Comparison of ENCODE assay signal across 1 cellular context in the genomic region with DNA sequence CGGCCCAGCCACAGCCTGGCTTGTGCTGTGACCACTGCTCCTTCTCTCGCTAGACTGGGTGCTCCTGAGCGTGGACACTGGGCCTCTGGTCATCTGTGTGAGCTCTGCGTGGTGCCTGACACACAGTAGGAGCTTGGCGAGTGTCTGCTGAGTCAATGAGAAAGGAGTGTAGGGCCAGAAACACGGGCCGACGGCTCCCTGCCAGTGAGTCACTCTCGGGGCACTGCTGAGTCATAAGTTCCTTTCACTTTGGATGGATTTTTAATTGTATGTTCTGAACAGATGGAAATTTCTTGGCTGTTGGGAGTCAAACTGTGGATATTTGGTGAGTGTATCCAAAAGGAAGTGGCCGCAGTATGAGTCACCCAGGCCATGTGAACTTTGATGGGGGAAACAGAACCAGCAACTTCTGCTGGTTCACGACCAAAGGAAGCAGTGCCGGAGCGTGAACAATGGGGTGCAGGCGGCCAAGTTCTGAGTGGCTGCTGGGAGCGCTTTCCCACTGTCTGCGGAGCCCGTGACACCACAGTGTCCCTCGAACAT.
TF ChIP-seq lines count a peak whose summit lies in the region.

No MANE protein-coding gene starts in this region.

TF ChIP-seq in HepG2, 621 proteins besides CTCF, POLR2A, EP300 and RAD21 (continued from another document and continues in another):
- TF ChIP-seq, protein P1, sequence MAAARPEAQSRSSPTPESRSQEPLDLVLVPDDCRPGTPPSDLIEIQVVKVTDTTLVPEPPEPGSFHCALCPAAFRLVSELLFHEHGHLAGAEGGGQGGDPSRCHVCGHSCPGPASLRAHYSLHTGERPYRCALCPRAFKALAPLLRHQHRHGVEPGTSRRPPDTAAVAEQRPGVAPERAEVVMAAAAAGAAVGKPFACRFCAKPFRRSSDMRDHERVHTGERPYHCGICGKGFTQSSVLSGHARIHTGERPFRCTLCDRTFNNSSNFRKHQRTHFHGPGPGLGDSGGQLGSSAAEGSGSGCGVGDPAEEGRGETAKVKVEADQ (CRISPR knock-in tag; IDR thresholded peaks at IDR 0.05; ENCODE audit: borderline replicate concordance) = no peak
- TF ChIP-seq, protein P2, sequence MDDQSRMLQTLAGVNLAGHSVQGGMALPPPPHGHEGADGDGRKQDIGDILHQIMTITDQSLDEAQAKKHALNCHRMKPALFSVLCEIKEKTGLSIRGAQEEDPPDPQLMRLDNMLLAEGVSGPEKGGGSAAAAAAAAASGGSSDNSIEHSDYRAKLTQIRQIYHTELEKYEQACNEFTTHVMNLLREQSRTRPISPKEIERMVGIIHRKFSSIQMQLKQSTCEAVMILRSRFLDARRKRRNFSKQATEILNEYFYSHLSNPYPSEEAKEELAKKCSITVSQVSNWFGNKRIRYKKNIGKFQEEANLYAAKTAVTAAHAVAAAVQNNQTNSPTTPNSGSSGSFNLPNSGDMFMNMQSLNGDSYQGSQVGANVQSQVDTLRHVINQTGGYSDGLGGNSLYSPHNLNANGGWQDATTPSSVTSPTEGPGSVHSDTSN (CRISPR knock-in tag; IDR thresholded peaks at IDR 0.05; ENCODE audit: borderline replicate concordance) = no peak
- TF ChIP-seq HNRNPLL (IDR thresholded peaks at IDR 0.05; ENCODE audit: low read depth, low read length, poor library complexity, severe bottlenecking) (no peak), RXRB (CRISPR knock-in tag; IDR thresholded peaks at IDR 0.05; ENCODE audit: borderline replicate concordance) (peak; percentile 27; the same call in 1 of the 2 replicates), TARDBP (CRISPR knock-in tag; IDR thresholded peaks at IDR 0.05) (no peak), NFE2L1 (CRISPR knock-in tag; IDR thresholded peaks at IDR 0.05; ENCODE audit: borderline replicate concordance) (no peak), RCOR2 (CRISPR knock-in tag; IDR thresholded peaks at IDR 0.05) (no peak), SMAD9 (CRISPR knock-in tag; IDR thresholded peaks at IDR 0.05) (no peak), NR2F6 (IDR thresholded peaks at IDR 0.05) (no peak), NR2F6 (CRISPR knock-in tag; IDR thresholded peaks at IDR 0.05) (no peak), ZNF468 (CRISPR knock-in tag; IDR thresholded peaks at IDR 0.05) (no peak), SYNCRIP (IDR thresholded peaks at IDR 0.05; ENCODE audit: insufficient read depth, low read depth, low read length) (no peak), ZC3H4 (CRISPR knock-in tag; IDR thresholded peaks at IDR 0.05; ENCODE audit: borderline replicate concordance) (no peak), ZNF17 (CRISPR knock-in tag; IDR thresholded peaks at IDR 0.05) (no peak), ZBTB8A (CRISPR knock-in tag; IDR thresholded peaks at IDR 0.05; ENCODE audit: borderline replicate concordance, low read depth) (no peak), ZSCAN12 (CRISPR knock-in tag; IDR thresholded peaks at IDR 0.05) (no peak), POLR2AphosphoS2 (IDR thresholded peaks at IDR 0.05; ENCODE audit: low read depth, low read length) (no peak), KLF12 (CRISPR knock-in tag; IDR thresholded peaks at IDR 0.05; ENCODE audit: borderline replicate concordance) (no peak), JUN (CRISPR knock-in tag; IDR thresholded peaks at IDR 0.05) (peak; percentile 60; the same call in 1 of the 2 replicates), ZNF747 (CRISPR knock-in tag; IDR thresholded peaks at IDR 0.05; ENCODE audit: borderline replicate concordance) (no peak), PAX8 (CRISPR knock-in tag; IDR thresholded peaks at IDR 0.05; ENCODE audit: borderline replicate concordance) (no peak), ZNF234 (CRISPR knock-in tag; conservative IDR thresholded peaks at IDR 0.05) (no peak), DR1 (CRISPR knock-in tag; IDR thresholded peaks at IDR 0.05) (no peak), NFRKB (IDR thresholded peaks at IDR 0.05) (no peak), ZNF775 (CRISPR knock-in tag; IDR thresholded peaks at IDR 0.05; ENCODE audit: borderline replicate concordance) (no peak), ZNF235 (CRISPR knock-in tag; IDR thresholded peaks at IDR 0.05; ENCODE audit: borderline replicate concordance) (no peak), RFX3 (CRISPR knock-in tag; IDR thresholded peaks at IDR 0.05) (no peak), HNRNPUL1 (IDR thresholded peaks at IDR 0.05; ENCODE audit: low read depth, low read length) (no peak), SMARCC2 (IDR thresholded peaks at IDR 0.05) (no peak), TBP (CRISPR knock-in tag; IDR thresholded peaks at IDR 0.05) (no peak), KMT2A (CRISPR knock-in tag; IDR thresholded peaks at IDR 0.05) (no peak), ZFP36L2 (CRISPR knock-in tag; IDR thresholded peaks at IDR 0.05) (no peak), ZMYM4 (CRISPR knock-in tag; IDR thresholded peaks at IDR 0.05) (no peak), ZKSCAN1 (IDR thresholded peaks at IDR 0.05; ENCODE audit: low read length) (peak; percentile 96), JUND (CRISPR knock-in tag; IDR thresholded peaks at IDR 0.05) (peak; percentile 79)
- TF ChIP-seq, protein P3, sequence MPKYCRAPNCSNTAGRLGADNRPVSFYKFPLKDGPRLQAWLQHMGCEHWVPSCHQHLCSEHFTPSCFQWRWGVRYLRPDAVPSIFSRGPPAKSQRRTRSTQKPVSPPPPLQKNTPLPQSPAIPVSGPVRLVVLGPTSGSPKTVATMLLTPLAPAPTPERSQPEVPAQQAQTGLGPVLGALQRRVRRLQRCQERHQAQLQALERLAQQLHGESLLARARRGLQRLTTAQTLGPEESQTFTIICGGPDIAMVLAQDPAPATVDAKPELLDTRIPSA (CRISPR knock-in tag; IDR thresholded peaks at IDR 0.05; ENCODE audit: borderline replicate concordance) = no peak
- TF ChIP-seq, protein P4, sequence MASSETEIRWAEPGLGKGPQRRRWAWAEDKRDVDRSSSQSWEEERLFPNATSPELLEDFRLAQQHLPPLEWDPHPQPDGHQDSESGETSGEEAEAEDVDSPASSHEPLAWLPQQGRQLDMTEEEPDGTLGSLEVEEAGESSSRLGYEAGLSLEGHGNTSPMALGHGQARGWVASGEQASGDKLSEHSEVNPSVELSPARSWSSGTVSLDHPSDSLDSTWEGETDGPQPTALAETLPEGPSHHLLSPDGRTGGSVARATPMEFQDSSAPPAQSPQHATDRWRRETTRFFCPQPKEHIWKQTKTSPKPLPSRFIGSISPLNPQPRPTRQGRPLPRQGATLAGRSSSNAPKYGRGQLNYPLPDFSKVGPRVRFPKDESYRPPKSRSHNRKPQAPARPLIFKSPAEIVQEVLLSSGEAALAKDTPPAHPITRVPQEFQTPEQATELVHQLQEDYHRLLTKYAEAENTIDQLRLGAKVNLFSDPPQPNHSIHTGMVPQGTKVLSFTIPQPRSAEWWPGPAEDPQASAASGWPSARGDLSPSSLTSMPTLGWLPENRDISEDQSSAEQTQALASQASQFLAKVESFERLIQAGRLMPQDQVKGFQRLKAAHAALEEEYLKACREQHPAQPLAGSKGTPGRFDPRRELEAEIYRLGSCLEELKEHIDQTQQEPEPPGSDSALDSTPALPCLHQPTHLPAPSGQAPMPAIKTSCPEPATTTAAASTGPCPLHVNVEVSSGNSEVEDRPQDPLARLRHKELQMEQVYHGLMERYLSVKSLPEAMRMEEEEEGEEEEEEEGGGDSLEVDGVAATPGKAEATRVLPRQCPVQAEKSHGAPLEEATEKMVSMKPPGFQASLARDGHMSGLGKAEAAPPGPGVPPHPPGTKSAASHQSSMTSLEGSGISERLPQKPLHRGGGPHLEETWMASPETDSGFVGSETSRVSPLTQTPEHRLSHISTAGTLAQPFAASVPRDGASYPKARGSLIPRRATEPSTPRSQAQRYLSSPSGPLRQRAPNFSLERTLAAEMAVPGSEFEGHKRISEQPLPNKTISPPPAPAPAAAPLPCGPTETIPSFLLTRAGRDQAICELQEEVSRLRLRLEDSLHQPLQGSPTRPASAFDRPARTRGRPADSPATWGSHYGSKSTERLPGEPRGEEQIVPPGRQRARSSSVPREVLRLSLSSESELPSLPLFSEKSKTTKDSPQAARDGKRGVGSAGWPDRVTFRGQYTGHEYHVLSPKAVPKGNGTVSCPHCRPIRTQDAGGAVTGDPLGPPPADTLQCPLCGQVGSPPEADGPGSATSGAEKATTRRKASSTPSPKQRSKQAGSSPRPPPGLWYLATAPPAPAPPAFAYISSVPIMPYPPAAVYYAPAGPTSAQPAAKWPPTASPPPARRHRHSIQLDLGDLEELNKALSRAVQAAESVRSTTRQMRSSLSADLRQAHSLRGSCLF (CRISPR knock-in tag; IDR thresholded peaks at IDR 0.05; ENCODE audit: borderline replicate concordance) = no peak
- TF ChIP-seq, protein P5, sequence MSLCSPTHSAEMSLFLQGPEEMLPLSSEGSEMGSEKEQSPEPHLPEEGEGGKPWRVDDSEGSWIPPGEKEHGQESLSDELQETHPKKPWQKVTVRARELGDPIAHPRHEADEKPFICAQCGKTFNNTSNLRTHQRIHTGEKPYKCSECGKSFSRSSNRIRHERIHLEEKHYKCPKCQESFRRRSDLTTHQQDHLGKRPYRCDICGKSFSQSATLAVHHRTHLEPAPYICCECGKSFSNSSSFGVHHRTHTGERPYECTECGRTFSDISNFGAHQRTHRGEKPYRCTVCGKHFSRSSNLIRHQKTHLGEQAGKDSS (CRISPR knock-in tag; IDR thresholded peaks at IDR 0.05; ENCODE audit: borderline replicate concordance, low read depth) = no peak
- TF ChIP-seq, protein P6, sequence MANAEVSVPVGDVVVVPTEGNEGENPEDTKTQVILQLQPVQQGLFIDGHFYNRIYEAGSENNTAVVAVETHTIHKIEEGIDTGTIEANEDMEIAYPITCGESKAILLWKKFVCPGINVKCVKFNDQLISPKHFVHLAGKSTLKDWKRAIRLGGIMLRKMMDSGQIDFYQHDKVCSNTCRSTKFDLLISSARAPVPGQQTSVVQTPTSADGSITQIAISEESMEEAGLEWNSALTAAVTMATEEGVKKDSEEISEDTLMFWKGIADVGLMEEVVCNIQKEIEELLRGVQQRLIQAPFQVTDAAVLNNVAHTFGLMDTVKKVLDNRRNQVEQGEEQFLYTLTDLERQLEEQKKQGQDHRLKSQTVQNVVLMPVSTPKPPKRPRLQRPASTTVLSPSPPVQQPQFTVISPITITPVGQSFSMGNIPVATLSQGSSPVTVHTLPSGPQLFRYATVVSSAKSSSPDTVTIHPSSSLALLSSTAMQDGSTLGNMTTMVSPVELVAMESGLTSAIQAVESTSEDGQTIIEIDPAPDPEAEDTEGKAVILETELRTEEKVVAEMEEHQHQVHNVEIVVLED (CRISPR knock-in tag; IDR thresholded peaks at IDR 0.05; ENCODE audit: borderline replicate concordance) = no peak
- TF ChIP-seq, protein P7, sequence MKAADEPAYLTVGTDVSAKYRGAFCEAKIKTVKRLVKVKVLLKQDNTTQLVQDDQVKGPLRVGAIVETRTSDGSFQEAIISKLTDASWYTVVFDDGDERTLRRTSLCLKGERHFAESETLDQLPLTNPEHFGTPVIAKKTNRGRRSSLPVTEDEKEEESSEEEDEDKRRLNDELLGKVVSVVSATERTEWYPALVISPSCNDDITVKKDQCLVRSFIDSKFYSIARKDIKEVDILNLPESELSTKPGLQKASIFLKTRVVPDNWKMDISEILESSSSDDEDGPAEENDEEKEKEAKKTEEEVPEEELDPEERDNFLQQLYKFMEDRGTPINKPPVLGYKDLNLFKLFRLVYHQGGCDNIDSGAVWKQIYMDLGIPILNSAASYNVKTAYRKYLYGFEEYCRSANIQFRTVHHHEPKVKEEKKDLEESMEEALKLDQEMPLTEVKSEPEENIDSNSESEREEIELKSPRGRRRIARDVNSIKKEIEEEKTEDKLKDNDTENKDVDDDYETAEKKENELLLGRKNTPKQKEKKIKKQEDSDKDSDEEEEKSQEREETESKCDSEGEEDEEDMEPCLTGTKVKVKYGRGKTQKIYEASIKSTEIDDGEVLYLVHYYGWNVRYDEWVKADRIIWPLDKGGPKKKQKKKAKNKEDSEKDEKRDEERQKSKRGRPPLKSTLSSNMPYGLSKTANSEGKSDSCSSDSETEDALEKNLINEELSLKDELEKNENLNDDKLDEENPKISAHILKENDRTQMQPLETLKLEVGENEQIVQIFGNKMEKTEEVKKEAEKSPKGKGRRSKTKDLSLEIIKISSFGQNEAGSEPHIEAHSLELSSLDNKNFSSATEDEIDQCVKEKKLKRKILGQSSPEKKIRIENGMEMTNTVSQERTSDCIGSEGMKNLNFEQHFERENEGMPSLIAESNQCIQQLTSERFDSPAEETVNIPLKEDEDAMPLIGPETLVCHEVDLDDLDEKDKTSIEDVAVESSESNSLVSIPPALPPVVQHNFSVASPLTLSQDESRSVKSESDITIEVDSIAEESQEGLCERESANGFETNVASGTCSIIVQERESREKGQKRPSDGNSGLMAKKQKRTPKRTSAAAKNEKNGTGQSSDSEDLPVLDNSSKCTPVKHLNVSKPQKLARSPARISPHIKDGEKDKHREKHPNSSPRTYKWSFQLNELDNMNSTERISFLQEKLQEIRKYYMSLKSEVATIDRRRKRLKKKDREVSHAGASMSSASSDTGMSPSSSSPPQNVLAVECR (CRISPR knock-in tag; IDR thresholded peaks at IDR 0.05; ENCODE audit: borderline replicate concordance) = no peak
- TF ChIP-seq, protein P8, sequence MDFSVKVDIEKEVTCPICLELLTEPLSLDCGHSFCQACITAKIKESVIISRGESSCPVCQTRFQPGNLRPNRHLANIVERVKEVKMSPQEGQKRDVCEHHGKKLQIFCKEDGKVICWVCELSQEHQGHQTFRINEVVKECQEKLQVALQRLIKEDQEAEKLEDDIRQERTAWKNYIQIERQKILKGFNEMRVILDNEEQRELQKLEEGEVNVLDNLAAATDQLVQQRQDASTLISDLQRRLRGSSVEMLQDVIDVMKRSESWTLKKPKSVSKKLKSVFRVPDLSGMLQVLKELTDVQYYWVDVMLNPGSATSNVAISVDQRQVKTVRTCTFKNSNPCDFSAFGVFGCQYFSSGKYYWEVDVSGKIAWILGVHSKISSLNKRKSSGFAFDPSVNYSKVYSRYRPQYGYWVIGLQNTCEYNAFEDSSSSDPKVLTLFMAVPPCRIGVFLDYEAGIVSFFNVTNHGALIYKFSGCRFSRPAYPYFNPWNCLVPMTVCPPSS (IDR thresholded peaks at IDR 0.05) = no peak
- TF ChIP-seq, protein P9, sequence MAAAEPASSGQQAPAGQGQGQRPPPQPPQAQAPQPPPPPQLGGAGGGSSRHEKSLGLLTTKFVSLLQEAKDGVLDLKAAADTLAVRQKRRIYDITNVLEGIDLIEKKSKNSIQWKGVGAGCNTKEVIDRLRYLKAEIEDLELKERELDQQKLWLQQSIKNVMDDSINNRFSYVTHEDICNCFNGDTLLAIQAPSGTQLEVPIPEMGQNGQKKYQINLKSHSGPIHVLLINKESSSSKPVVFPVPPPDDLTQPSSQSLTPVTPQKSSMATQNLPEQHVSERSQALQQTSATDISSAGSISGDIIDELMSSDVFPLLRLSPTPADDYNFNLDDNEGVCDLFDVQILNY (CRISPR knock-in tag; conservative IDR thresholded peaks at IDR 0.05) = no peak
- TF ChIP-seq, protein P10, sequence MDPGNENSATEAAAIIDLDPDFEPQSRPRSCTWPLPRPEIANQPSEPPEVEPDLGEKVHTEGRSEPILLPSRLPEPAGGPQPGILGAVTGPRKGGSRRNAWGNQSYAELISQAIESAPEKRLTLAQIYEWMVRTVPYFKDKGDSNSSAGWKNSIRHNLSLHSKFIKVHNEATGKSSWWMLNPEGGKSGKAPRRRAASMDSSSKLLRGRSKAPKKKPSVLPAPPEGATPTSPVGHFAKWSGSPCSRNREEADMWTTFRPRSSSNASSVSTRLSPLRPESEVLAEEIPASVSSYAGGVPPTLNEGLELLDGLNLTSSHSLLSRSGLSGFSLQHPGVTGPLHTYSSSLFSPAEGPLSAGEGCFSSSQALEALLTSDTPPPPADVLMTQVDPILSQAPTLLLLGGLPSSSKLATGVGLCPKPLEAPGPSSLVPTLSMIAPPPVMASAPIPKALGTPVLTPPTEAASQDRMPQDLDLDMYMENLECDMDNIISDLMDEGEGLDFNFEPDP (CRISPR knock-in tag; conservative IDR thresholded peaks at IDR 0.05) = no peak
- TF ChIP-seq, protein P11, sequence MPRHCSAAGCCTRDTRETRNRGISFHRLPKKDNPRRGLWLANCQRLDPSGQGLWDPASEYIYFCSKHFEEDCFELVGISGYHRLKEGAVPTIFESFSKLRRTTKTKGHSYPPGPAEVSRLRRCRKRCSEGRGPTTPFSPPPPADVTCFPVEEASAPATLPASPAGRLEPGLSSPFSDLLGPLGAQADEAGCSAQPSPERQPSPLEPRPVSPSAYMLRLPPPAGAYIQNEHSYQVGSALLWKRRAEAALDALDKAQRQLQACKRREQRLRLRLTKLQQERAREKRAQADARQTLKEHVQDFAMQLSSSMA (CRISPR knock-in tag; IDR thresholded peaks at IDR 0.05) = no peak
